1 cellular context compared by ENCODE assay signal in the genomic region with DNA sequence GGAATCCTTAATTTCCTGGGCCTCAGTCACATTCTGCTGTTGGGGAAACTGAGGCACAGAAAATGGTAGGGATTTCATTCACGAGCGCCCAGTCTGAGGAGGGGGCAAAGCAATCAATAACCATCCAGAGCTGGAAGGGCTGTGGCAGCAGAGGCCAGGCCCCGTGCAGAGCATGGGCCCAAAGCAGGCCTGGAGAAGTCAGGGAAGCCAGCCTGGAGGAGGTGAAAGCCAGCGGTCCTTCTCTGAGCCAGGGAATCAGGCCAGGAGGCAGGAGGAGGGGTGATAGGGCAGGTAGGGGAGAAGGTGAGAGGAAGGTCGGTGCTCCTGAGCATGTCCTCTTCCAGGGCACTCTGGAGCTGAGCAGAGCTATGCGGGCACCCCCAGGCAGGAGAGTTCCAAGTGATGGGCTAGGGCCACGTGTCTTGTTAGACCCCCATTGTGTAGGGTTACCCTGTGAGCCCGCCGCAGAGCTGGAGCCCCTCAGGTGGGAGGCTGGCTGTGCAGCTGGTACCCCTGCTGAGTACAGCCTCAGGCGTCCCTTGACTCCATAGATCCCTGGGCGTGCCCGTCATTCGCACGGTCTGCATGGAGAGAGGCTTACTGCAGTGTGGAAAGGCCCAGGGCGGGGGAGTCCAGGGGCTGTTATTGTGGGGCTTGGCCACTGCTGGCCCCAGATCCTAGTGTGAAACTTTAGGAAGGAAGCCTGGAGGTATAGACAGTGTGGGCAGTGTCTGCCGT.
TF ChIP-seq lines count a peak whose summit lies in the region.

No MANE protein-coding gene starts in this region.

TF ChIP-seq in K562, 482 proteins besides CTCF, POLR2A, EP300 and RAD21:
- TF ChIP-seq ZFP36 (IDR thresholded peaks at IDR 0.05; ENCODE audit: low read depth, low read length, partially characterized antibody) (peak; percentile 89), POLR2G (IDR thresholded peaks at IDR 0.05; ENCODE audit: low read depth, low read length) (0 out of 2 replicates have a peak, but pooled peaks have one; percentile 9), BCOR (IDR thresholded peaks at IDR 0.05) (peak; percentile 42; the same call in 1 of the 2 replicates)
- TF ChIP-seq, protein P1, sequence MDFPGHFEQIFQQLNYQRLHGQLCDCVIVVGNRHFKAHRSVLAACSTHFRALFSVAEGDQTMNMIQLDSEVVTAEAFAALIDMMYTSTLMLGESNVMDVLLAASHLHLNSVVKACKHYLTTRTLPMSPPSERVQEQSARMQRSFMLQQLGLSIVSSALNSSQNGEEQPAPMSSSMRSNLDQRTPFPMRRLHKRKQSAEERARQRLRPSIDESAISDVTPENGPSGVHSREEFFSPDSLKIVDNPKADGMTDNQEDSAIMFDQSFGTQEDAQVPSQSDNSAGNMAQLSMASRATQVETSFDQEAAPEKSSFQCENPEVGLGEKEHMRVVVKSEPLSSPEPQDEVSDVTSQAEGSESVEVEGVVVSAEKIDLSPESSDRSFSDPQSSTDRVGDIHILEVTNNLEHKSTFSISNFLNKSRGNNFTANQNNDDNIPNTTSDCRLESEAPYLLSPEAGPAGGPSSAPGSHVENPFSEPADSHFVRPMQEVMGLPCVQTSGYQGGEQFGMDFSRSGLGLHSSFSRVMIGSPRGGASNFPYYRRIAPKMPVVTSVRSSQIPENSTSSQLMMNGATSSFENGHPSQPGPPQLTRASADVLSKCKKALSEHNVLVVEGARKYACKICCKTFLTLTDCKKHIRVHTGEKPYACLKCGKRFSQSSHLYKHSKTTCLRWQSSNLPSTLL (IDR thresholded peaks at IDR 0.05), result no peak
